ENCODE assay signal across 8 cellular contexts in genomic region chr5:33470544-33470943, GRCh38. TPM values are rescaled to one million over a fixed set of nuclear protein-coding genes. Genes with fewer than 3 reads are reported as not detected.
DNase-seq lines count a peak whose midpoint lies in the region; ATAC-seq, FAIRE-seq and TF ChIP-seq lines count a peak whose summit lies in the region.

No MANE protein-coding gene starts in this region.

- ATAC-seq in HG02623 (IDR thresholded peaks at IDR 0.05; ENCODE audit: unreplicated experiment): no peak
- ATAC-seq in GM19324 (IDR thresholded peaks at IDR 0.05; ENCODE audit: low FRiP score, unreplicated experiment): no peak

- FAIRE-seq in endothelial cell of umbilical vein (lab: Jason Lieb, UNC): no peak

- H3K79me2 ChIP-seq in endothelial cell of umbilical vein (ENCODE audit: control insufficient read depth, insufficient read depth, low read length): peaks cover 2% of the 10 kb centered on the region

- POLR2A ChIA-PET in endothelial cell of umbilical vein (lab: Charles Lee): no interaction called here

- H3K27ac ChIP-seq in endothelial cell of umbilical vein (ENCODE audit: insufficient read depth, low read depth, low read length): no peak overlapping the region

- H3K4me2 ChIP-seq in endothelial cell of umbilical vein (ENCODE audit: insufficient read depth, low read length): no peak overlapping the region

- BruUV-seq in endothelial cell of umbilical vein (replicated peaks; lab: Mats Ljungman, UMichigan): no TSS peak

- no peak overlapping the region for H2AFZ ChIP-seq in endothelial cell of umbilical vein (ENCODE audit: low read depth, low read length)

- no peak overlapping the region for H3K9ac ChIP-seq in endothelial cell of umbilical vein (replicated peaks; ENCODE audit: extremely low read depth, insufficient read depth, low read length)

- peaks cover 12 to 32% of the 10 kb centered on the region in 2 experiments for H3K36me3 ChIP-seq in endothelial cell of umbilical vein (ENCODE audit: control insufficient read depth in 2 of 2, extremely low read depth in 1 of 2, insufficient read depth in 2 of 2, low read length in 2 of 2)

- H3K27me3 ChIP-seq in endothelial cell of umbilical vein (ENCODE audit: control insufficient read depth in 2 of 2, insufficient read depth in 2 of 2, low read length in 2 of 2): no peaks in the 10 kb centered on the region

- DNase-seq in NCI-H1417 (lab: John Stamatoyannopoulos, UW) (peak; percentile 16 to 69 (median 21)), NCI-H1417 treated with DMSO at 0.1 percent for 48 hours (lab: John Stamatoyannopoulos, UW) (no peak), NCI-H526 treated with DMSO at 0.1 percent for 48 hours (lab: John Stamatoyannopoulos, UW) (peak; percentile 79), endothelial cell of umbilical vein (ENCODE audit: low read depth, low spot score) (peak; percentile 28), retinal pigment epithelial cell (ENCODE audit: low read depth) (no peak), cerebellum (ENCODE audit: low spot score) (no peak)

- H3K4me3 ChIP-seq in endothelial cell of umbilical vein (replicated peaks in 1 of 3; ENCODE audit: insufficient read depth in 1 of 3, low read depth in 1 of 3, low read length in 3 of 3) (no peak overlapping the region), retinal pigment epithelial cell (ENCODE audit: low read length) (no peak overlapping the region)

- CTCF ChIA-PET in endothelial cell of umbilical vein (lab: Charles Lee): interaction anchor here (1.1 to 3.6 kb wide), 4 partner anchors 23 to 499 kb away, joined by 3 to 48 read pairs (median 24); partner anchors contain the start of gene RXFP3

- intact Hi-C loops in endothelial cell of umbilical vein (cut with micrococcal nuclease): loop anchor here (1.0 kb wide), 1 partner anchor 465 kb away; no protein-coding TSS in a partner anchor

- H3K9me3 ChIP-seq in endothelial cell of umbilical vein (replicated peaks; ENCODE audit: control insufficient read depth, insufficient read depth, low read length): no peaks in the 10 kb centered on the region

- no peaks in the 10 kb centered on the region for H3K9me1 ChIP-seq in endothelial cell of umbilical vein (replicated peaks; ENCODE audit: control insufficient read depth, extremely low read depth, insufficient read depth, low read length)

- TF ChIP-seq CTCF in endothelial cell of umbilical vein (IDR thresholded peaks at IDR 0.05; ENCODE audit: extremely low read depth in 1 of 2, insufficient read depth in 1 of 2, low read depth in 1 of 2, low read length in 2 of 2): peak in 1 of 2 donors; percentile 14
- TF ChIP-seq CTCF in retinal pigment epithelial cell (conservative IDR thresholded peaks at IDR 0.05; ENCODE audit: low read depth, low read length): peak; percentile 64

- no peak for TF ChIP-seq POLR2A in endothelial cell of umbilical vein (IDR thresholded peaks at IDR 0.05; ENCODE audit: low read depth, low read length)

- H4K20me1 ChIP-seq in endothelial cell of umbilical vein (replicated peaks; ENCODE audit: control insufficient read depth, extremely low read depth, insufficient read depth, low read length): no peaks in the 10 kb centered on the region

- dilution Hi-C loops in endothelial cell of umbilical vein (cut with MboI; ENCODE audit: extremely low pct_ligation_motif_present, low sequenced_read_pairs): no loop called here

- no peaks in the 10 kb centered on the region for H3K4me1 ChIP-seq in endothelial cell of umbilical vein (ENCODE audit: control insufficient read depth, extremely low read depth, insufficient read depth, low read length)

TF ChIP-seq in endothelial cell of umbilical vein, 7 proteins besides CTCF, POLR2A, EP300 and RAD21:
- TF ChIP-seq GATA2 (IDR thresholded peaks at IDR 0.05; ENCODE audit: insufficient read depth, insufficient read length, low read depth, low read length) (no peak), MAX (IDR thresholded peaks at IDR 0.05; ENCODE audit: insufficient read depth, insufficient read length) (no peak), POLR2AphosphoS5 (IDR thresholded peaks at IDR 0.05; ENCODE audit: insufficient read depth, low read depth, low read length) (no peak), FOS (IDR thresholded peaks at IDR 0.05; ENCODE audit: borderline replicate concordance, insufficient read depth, low read length) (no peak), MYC (IDR thresholded peaks at IDR 0.05; ENCODE audit: low read depth, low read length) (no peak), JUN (IDR thresholded peaks at IDR 0.05; ENCODE audit: borderline replicate concordance, insufficient read depth, insufficient read length, low read depth) (no peak)

RNA-seq across cellular contexts. Expression of gene TARS1, which starts 29.8 kb away (rescaled TPM):
- 175 and 184 TPM in 2 replicates for total RNA-seq in endothelial cell of umbilical vein
- polyA plus RNA-seq in endothelial cell of umbilical vein: 32.0 and 39.1 TPM in 2 replicates
- 75.4 and 75.7 TPM in 2 replicates for polyA plus RNA-seq in endothelial cell of umbilical vein (2011; cell fraction: cytosol; rRNA removed)
- polyA plus RNA-seq in endothelial cell of umbilical vein (2011; cell fraction: nucleus; rRNA removed): 88.6 and 119 TPM in 2 replicates
- 103 and 163 TPM in 2 replicates for polyA plus RNA-seq in endothelial cell of umbilical vein (2012)
- polyA minus RNA-seq in endothelial cell of umbilical vein: 61.8 and 70.3 TPM in 2 replicates
- 215 TPM for polyA minus RNA-seq in endothelial cell of umbilical vein (2011; cell fraction: cytosol; rRNA and poly(A)+ RNA removed)
- 64.0 and 85.6 TPM in 2 replicates for polyA minus RNA-seq in endothelial cell of umbilical vein (2011; cell fraction: nucleus; rRNA and poly(A)+ RNA removed)
- 59.9 TPM for total RNA-seq in cerebellum

Comparison
In these comparisons a context has a peak if more than half of its experiments do, and no peak if none do; other contexts are left out.
1. DNase-seq: peak in NCI-H1417 (3 of 3), NCI-H526 treated with DMSO at 0.1 percent for 48 hours (single experiment) and endothelial cell of umbilical vein (single experiment); none in NCI-H1417 treated with DMSO at 0.1 percent for 48 hours (single experiment), retinal pigment epithelial cell (single experiment) and cerebellum (single experiment).